In genomic region chr15:71273731-71274447, GRCh38 we compare ENCODE assay signal across 28 cellular contexts.
DNase-seq lines count a peak whose midpoint lies in the region; ATAC-seq, FAIRE-seq and TF ChIP-seq lines count a peak whose summit lies in the region.
"Had no signal": no experiment of that assay in that cellular context is flagged by ENCODE, and none has a peak within 500 bp of the region (broad histone marks: within the 10 kb centered on the region; RNA-seq: fewer than 3 reads in every experiment).

No MANE protein-coding gene starts in this region.

- no peaks in the 10 kb centered on the region for H3K36me3 Mint-ChIP-seq in astrocyte (ENCODE audit: low read depth, unreplicated experiment)
- H3K36me3 Mint-ChIP-seq: CD4-positive, CD25-positive, alpha-beta regulatory T cell had no signal

- H3K4me3 Mint-ChIP-seq in astrocyte (ENCODE audit: unreplicated experiment): peak overlapping the region; percentile 48
- H3K4me3 Mint-ChIP-seq: CD4-positive, CD25-positive, alpha-beta regulatory T cell; nephron progenitor cell had no signal

- ATAC-seq in Right ventricle myocardium superior (ENCODE audit: poor library complexity) (no peak), HepG2 (no peak)
- ATAC-seq: GM12878 had no signal

- no peaks in the 10 kb centered on the region for H3K79me2 ChIP-seq in astrocyte (ENCODE audit: insufficient read depth, low read length)
- no peaks in the 10 kb centered on the region for H3K79me2 ChIP-seq in HepG2 (ENCODE audit: insufficient read depth, low read length)

- in situ Hi-C loops in HepG2 (cut with HindIII; ENCODE audit: extremely low pct_ligation_motif_present, low pct_unique_long_range_greater_than_20kb): no loop called here

- H3K9ac ChIP-seq in astrocyte (ENCODE audit: low read length) (no peak overlapping the region), HepG2 (ENCODE audit: insufficient read depth, low read depth, low read length) (no peak overlapping the region)

- H3K27ac Mint-ChIP-seq in astrocyte (ENCODE audit: unreplicated experiment): peak overlapping the region; percentile 84
- H3K27ac Mint-ChIP-seq: nephron progenitor cell, progenitor cell of endocrine pancreas had no signal

- no peak for FAIRE-seq in astrocyte (lab: Jason Lieb, UNC)
- FAIRE-seq in HepG2 (lab: Jason Lieb, UNC): no peak
- FAIRE-seq: GM12878, islet of Langerhans had no signal

- POLR2A ChIA-PET in HepG2 (lab: Yijun Ruan, JAX): no interaction called here

- DNase-seq in left ventricle myocardium inferior: no peak
- DNase-seq in Right ventricle myocardium superior: no peak
- no peak for DNase-seq in astrocyte (ENCODE audit: low read depth)
- no peak for DNase-seq in HepG2 (ENCODE audit: low spot score)
- DNase-seq in vagina (ENCODE audit: extremely low spot score in 2 of 2): no peak
- no peak for DNase-seq in NCI-H1417 treated with DMSO at 0.1 percent for 48 hours (lab: John Stamatoyannopoulos, UW)
- DNase-seq in midbrain (lab: John Stamatoyannopoulos, UW): no peak
- DNase-seq in NCI-H2196 treated with DMSO at 0.1 percent for 48 hours (lab: John Stamatoyannopoulos, UW; ENCODE audit: unreplicated experiment): no peak
- DNase-seq: activated CD4-positive, alpha-beta T cell treated with anti-CD3 and anti-CD28 coated beads, Interleukin-2, amount 50 U/mL, for 1 hour; activated CD8-positive, alpha-beta memory T cell treated with anti-CD3 and anti-CD28 coated beads, Interleukin-2, amount 50 U/mL, for 48 hours; activated gamma-delta T cell; CD4-positive, CD25-positive, alpha-beta regulatory T cell; cerebellar nuclear complex; effector CD4-positive, alpha-beta T cell; GF-D8; mesendoderm; MG63; NCI-H1694; NCI-H774; nephron progenitor cell; Peyer's patch; spleen; stimulated activated CD8-positive, alpha-beta memory T cell treated with anti-CD3 and anti-CD28 coated beads, Interleukin-4, amount 100 ng/mL, for 48 hours; substantia nigra had no signal

- TF ChIP-seq POLR2A in HepG2 (IDR thresholded peaks at IDR 0.05; ENCODE audit: insufficient read depth in 1 of 2, low read depth in 2 of 2, low read length in 2 of 2) (no peak), vagina (IDR thresholded peaks at IDR 0.05) (no peak)

- H3K9me3 ChIP-seq in left ventricle myocardium inferior (replicated peaks) (peaks cover 6% of the 10 kb centered on the region), astrocyte (ENCODE audit: insufficient read depth, low read depth, low read length) (no peaks in the 10 kb centered on the region), HepG2 (ENCODE audit: low read length) (no peaks in the 10 kb centered on the region), vagina (no peaks in the 10 kb centered on the region)
- H3K9me3 ChIP-seq: HAP-1, Peyer's patch had no signal

- TF ChIP-seq RAD21 in HepG2 (CRISPR knock-in tag; IDR thresholded peaks at IDR 0.05): no peak

- TF ChIP-seq CTCF in left ventricle myocardium inferior (IDR thresholded peaks at IDR 0.05; ENCODE audit: borderline replicate concordance) (no peak), astrocyte (IDR thresholded peaks at IDR 0.05; ENCODE audit: insufficient read depth, low read depth, low read length) (no peak), HepG2 (CRISPR knock-in tag; IDR thresholded peaks at IDR 0.05) (no peak), vagina (IDR thresholded peaks at IDR 0.05) (no peak)

- peaks cover 3% of the 10 kb centered on the region for H3K9me3 Mint-ChIP-seq in astrocyte (ENCODE audit: unreplicated experiment)

- 51% methylated on average over 3 of the region's 3 CpGs for WGBS in HepG2 (ENCODE audit: low lambda C conversion rate)

- peak overlapping the region; percentile 13 for H3K27ac ChIP-seq in left ventricle myocardium inferior (replicated peaks)
- H3K27ac ChIP-seq in astrocyte (ENCODE audit: low read depth, low read length): no peak overlapping the region
- H3K27ac ChIP-seq in HepG2 (ENCODE audit: extremely low read length, insufficient read depth, low read length): no peak overlapping the region
- peak overlapping the region; percentile 38 for H3K27ac ChIP-seq in vagina
- H3K27ac ChIP-seq: spleen had no signal

- no peaks in the 10 kb centered on the region for H3K27me3 Mint-ChIP-seq in astrocyte (ENCODE audit: low read depth, unreplicated experiment)
- H3K27me3 Mint-ChIP-seq: progenitor cell of endocrine pancreas had no signal

- CTCF ChIA-PET in HepG2 (lab: Yijun Ruan, JAX; ENCODE audit: low intra/inter-chr PET ratio, low total read pairs): no interaction called here

- H3K4me1 ChIP-seq in left ventricle myocardium inferior (peaks cover 14% of the 10 kb centered on the region), astrocyte (ENCODE audit: insufficient read depth, low read length) (peaks cover 35% of the 10 kb centered on the region), HepG2 (ENCODE audit: insufficient read depth, low read length) (peaks cover 3% of the 10 kb centered on the region), vagina (peaks cover 22% of the 10 kb centered on the region)
- H3K4me1 ChIP-seq: HAP-1 had no signal

- no peak overlapping the region for H3K4me2 ChIP-seq in astrocyte (ENCODE audit: low read length)
- H3K4me2 ChIP-seq in HepG2 (ENCODE audit: low read depth, low read length): no peak overlapping the region

- H3K27me3 ChIP-seq in left ventricle myocardium inferior (ENCODE audit: low read depth) (no peaks in the 10 kb centered on the region), astrocyte (ENCODE audit: insufficient read depth, low read length) (no peaks in the 10 kb centered on the region), HepG2 (ENCODE audit: control insufficient read depth in 1 of 2, insufficient read depth in 2 of 2, low read length in 2 of 2) (no peaks in the 10 kb centered on the region), vagina (no peaks in the 10 kb centered on the region)
- H3K27me3 ChIP-seq: MG63, Peyer's patch, spleen had no signal

- H3K4me3 ChIP-seq in left ventricle myocardium inferior: no peak overlapping the region
- H3K4me3 ChIP-seq in astrocyte (ENCODE audit: insufficient read depth, low read depth, low read length): no peak overlapping the region
- no peak overlapping the region for H3K4me3 ChIP-seq in HepG2 (replicated peaks in 1 of 3; ENCODE audit: insufficient read depth in 1 of 3, low read depth in 2 of 3, low read length in 3 of 3)
- H3K4me3 ChIP-seq in vagina: no peak overlapping the region
- H3K4me3 ChIP-seq: GM12878, HAP-1, MG63, Peyer's patch, spleen had no signal

- H2AFZ ChIP-seq in astrocyte (ENCODE audit: low read depth, low read length) (no peak overlapping the region), HepG2 (ENCODE audit: low read length) (no peak overlapping the region)

- BruUV-seq in HepG2 (replicated peaks; lab: Mats Ljungman, UMichigan): no TSS peak

- TF ChIP-seq EP300 in HepG2 (IDR thresholded peaks at IDR 0.05; ENCODE audit: low read depth in 2 of 2, low read length in 2 of 2): no peak
- TF ChIP-seq EP300 in HepG2 (CRISPR knock-in tag; IDR thresholded peaks at IDR 0.05; ENCODE audit: borderline replicate concordance): no peak

- intact Hi-C loops in left ventricle myocardium inferior (cut with micrococcal nuclease) (no loop called here), Right ventricle myocardium superior (cut with DNase I) (no loop called here), HepG2 (cut with micrococcal nuclease; ENCODE audit: unreplicated experiment) (no loop called here), vagina (cut with DNase I) (no loop called here)

- no peaks in the 10 kb centered on the region for H3K36me3 ChIP-seq in left ventricle myocardium inferior
- H3K36me3 ChIP-seq in astrocyte (ENCODE audit: insufficient read depth, low read length): no peaks in the 10 kb centered on the region
- H3K36me3 ChIP-seq in HepG2 (replicated peaks in 1 of 2; ENCODE audit: control insufficient read depth in 1 of 2, insufficient read depth in 2 of 2, low read length in 2 of 2): no peaks in the 10 kb centered on the region
- H3K36me3 ChIP-seq in vagina: no peaks in the 10 kb centered on the region
- H3K36me3 ChIP-seq: HAP-1, MG63, Peyer's patch, spleen had no signal

- peaks cover 32% of the 10 kb centered on the region for H3K4me1 Mint-ChIP-seq in astrocyte (ENCODE audit: low read depth, unreplicated experiment)
- H3K4me1 Mint-ChIP-seq: CD4-positive, CD25-positive, alpha-beta regulatory T cell had no signal

- no peaks in the 10 kb centered on the region for H4K20me1 ChIP-seq in astrocyte (ENCODE audit: insufficient read depth, low read length)
- H4K20me1 ChIP-seq in HepG2 (ENCODE audit: insufficient read depth, low read length): no peaks in the 10 kb centered on the region

TF ChIP-seq in HepG2, 621 proteins besides CTCF, POLR2A, EP300 and RAD21:
- TF ChIP-seq ZNF430 (CRISPR knock-in tag; IDR thresholded peaks at IDR 0.05) (no peak), HNF4A (CRISPR knock-in tag; IDR thresholded peaks at IDR 0.05) (0 out of 2 replicates have a peak, but pooled peaks have one; percentile 10)

Comparison
In these comparisons a context has a peak if more than half of its experiments do, and no peak if none do; other contexts are left out.
1. H3K27ac ChIP-seq: peak in left ventricle myocardium inferior (single experiment) and vagina (single experiment); none in astrocyte (single experiment) and HepG2 (single experiment).